In genomic region chr13:62643799-62644484, GRCh38 we compare ENCODE assay signal across 12 cellular contexts.
DNase-seq lines count a peak whose midpoint lies in the region; ATAC-seq and TF ChIP-seq lines count a peak whose summit lies in the region.
"Had no signal": no experiment of that assay in that cellular context is flagged by ENCODE, and none has a peak within 500 bp of the region (broad histone marks: within the 10 kb centered on the region; RNA-seq: fewer than 3 reads in every experiment).

No MANE protein-coding gene starts in this region.

- H3K27ac ChIP-seq in PC-9: no peak overlapping the region
- no peak overlapping the region for H3K27ac ChIP-seq in spleen
- no peak overlapping the region for H3K27ac ChIP-seq in right atrium auricular region
- H3K27ac ChIP-seq: lower lobe of right lung had no signal

- 61 to 82% (median 74%) methylated on average over 2 of the region's 2 CpGs for WGBS in spleen, 5 donors

- H3K79me2 ChIP-seq in PC-9 (ENCODE audit: low read depth): no peaks in the 10 kb centered on the region

- ATAC-seq in GM19395 (IDR thresholded peaks at IDR 0.05; ENCODE audit: unreplicated experiment) (peak; percentile 70), HG02852 (IDR thresholded peaks at IDR 0.05; ENCODE audit: unreplicated experiment) (peak; percentile 54)
- ATAC-seq: esophagus mucosa, lower lobe of right lung had no signal

- no peaks in the 10 kb centered on the region; the same call in 1 of the 2 replicates for H3K9me2 ChIP-seq in PC-9 (ENCODE audit: insufficient read depth)

- POLR2A ChIA-PET in PC-9 (lab: Charles Lee; ENCODE audit: unreplicated experiment): no interaction called here

- no peak overlapping the region for H3K4me2 ChIP-seq in PC-9

- CTCF ChIA-PET in PC-9 (lab: Charles Lee): no interaction called here

- H3K4me1 ChIP-seq in PC-9 (replicated peaks; ENCODE audit: insufficient read depth) (no peaks in the 10 kb centered on the region), spleen (no peaks in the 10 kb centered on the region), right atrium auricular region (no peaks in the 10 kb centered on the region)
- H3K4me1 ChIP-seq: lower lobe of right lung had no signal

- peaks cover 12% of the 10 kb centered on the region; the same call in 1 of the 2 replicates for H3F3A ChIP-seq in PC-9 (ENCODE audit: insufficient read depth, low read depth)

- H3K27me3 ChIP-seq in PC-9 (ENCODE audit: insufficient read depth, low read depth): no peaks in the 10 kb centered on the region
- no peaks in the 10 kb centered on the region for H3K27me3 ChIP-seq in spleen (replicated peaks in 1 of 7)
- H3K27me3 ChIP-seq in right atrium auricular region: no peaks in the 10 kb centered on the region

- BruUV-seq in PC-9 (replicated peaks; lab: Mats Ljungman, UMichigan): no TSS peak

- intact Hi-C loops in PC-9 (cut with micrococcal nuclease; ENCODE audit: unreplicated experiment): no loop called here
- intact Hi-C loops in spleen (cut with DNase I; ENCODE audit: low total_unique reads): no loop called here

- H3K36me3 ChIP-seq in PC-9 (ENCODE audit: low read depth): no peaks in the 10 kb centered on the region
- no peaks in the 10 kb centered on the region for H3K36me3 ChIP-seq in spleen
- H3K36me3 ChIP-seq in right atrium auricular region: no peaks in the 10 kb centered on the region
- H3K36me3 ChIP-seq: lower lobe of right lung had no signal

- no peak overlapping the region for H3K4me3 ChIP-seq in PC-9
- H3K4me3 ChIP-seq in spleen: no peak overlapping the region
- H3K4me3 ChIP-seq in right atrium auricular region: no peak overlapping the region
- H3K4me3 ChIP-seq: lower lobe of right lung had no signal

- no peak for TF ChIP-seq POLR2A in spleen (IDR thresholded peaks at IDR 0.05)

- H3K9me3 ChIP-seq in PC-9 (ENCODE audit: insufficient read depth, low read depth) (peaks cover 20% of the 10 kb centered on the region), spleen (peaks cover 0 to 20% (median 0%) of the 10 kb centered on the region in 8 donors), right atrium auricular region (no peaks in the 10 kb centered on the region)
- H3K9me3 ChIP-seq: lower lobe of right lung had no signal

- DNase-seq in DMS 273 (lab: John Stamatoyannopoulos, UW; ENCODE audit: unreplicated experiment) (peak; percentile 69), NCI-H524 (lab: John Stamatoyannopoulos, UW) (peak; percentile 43 to 87), PC-9 (no peak), EL (no peak), spleen (no peak), right atrium auricular region (ENCODE audit: low spot score) (no peak)
- DNase-seq: lower lobe of right lung; NCI-H146; stimulated activated CD8-positive, alpha-beta memory T cell treated with anti-CD3 and anti-CD28 coated beads, Interleukin-4, amount 100 ng/mL, for 48 hours had no signal

- no peak overlapping the region for H2AFZ ChIP-seq in PC-9

- H4K20me1 ChIP-seq in PC-9 (ENCODE audit: insufficient read depth): no peaks in the 10 kb centered on the region

- TF ChIP-seq CTCF in PC-9 (conservative IDR thresholded peaks at IDR 0.05): no peak
- TF ChIP-seq CTCF in spleen (IDR thresholded peaks at IDR 0.05 in 8 of 11, conservative IDR thresholded peaks at IDR 0.05 in 3 of 11): no peak
- TF ChIP-seq CTCF in right atrium auricular region (IDR thresholded peaks at IDR 0.05): no peak

Comparison
In these comparisons a context has a peak if more than half of its experiments do, and no peak if none do; other contexts are left out.
1. DNase-seq: peak in DMS 273 (single experiment) and NCI-H524 (2 of 2); none in PC-9 (0 of 2), EL (single experiment), spleen (single experiment) and right atrium auricular region (single experiment).